In the genomic region with DNA sequence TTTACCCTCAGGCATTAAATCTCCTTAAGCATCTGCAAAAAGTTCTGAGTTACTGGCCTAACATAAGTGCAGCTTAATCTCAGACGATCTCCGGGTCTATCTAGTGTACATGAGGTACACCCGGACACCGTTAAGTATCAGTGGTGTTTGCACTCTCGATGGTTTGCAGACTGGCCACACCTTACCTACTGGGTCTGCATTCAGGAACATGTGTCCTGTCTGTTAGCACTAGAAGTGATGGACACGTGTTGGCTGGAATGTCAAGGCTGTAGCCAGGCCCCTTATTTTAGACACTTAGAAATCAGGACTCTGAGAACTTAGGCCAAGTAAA, we compare ENCODE assay signal across 8 cellular contexts. TPM values are rescaled to one million over a fixed set of nuclear protein-coding genes. Genes with fewer than 3 reads are reported as not detected.
DNase-seq lines count a peak whose midpoint lies in the region; ATAC-seq and TF ChIP-seq lines count a peak whose summit lies in the region.

No MANE protein-coding gene starts in this region.

- peaks cover 8% of the 10 kb centered on the region for H3K4me1 ChIP-seq in rectal smooth muscle tissue (ENCODE audit: control insufficient read depth, insufficient read depth, low read length)

- peaks cover 4% of the 10 kb centered on the region for H3K27me3 Mint-ChIP-seq in glutamatergic neuron (ENCODE audit: unreplicated experiment)

- H3K4me3 Mint-ChIP-seq in glutamatergic neuron (ENCODE audit: unreplicated experiment): peak overlapping the region; percentile 94

- H3K4me1 Mint-ChIP-seq in glutamatergic neuron (ENCODE audit: low read depth, unreplicated experiment): peaks cover 1% of the 10 kb centered on the region

- H3K27me3 ChIP-seq in rectal smooth muscle tissue (ENCODE audit: control insufficient read depth, insufficient read depth, low read length): no peaks in the 10 kb centered on the region

- H3K36me3 ChIP-seq in rectal smooth muscle tissue (ENCODE audit: control insufficient read depth, insufficient read depth, low read length): no peaks in the 10 kb centered on the region

- no peak for TF ChIP-seq CTCF in glutamatergic neuron (IDR thresholded peaks at IDR 0.05; ENCODE audit: partially characterized antibody, unreplicated experiment)

- peak overlapping the region; percentile 96 for H3K27ac Mint-ChIP-seq in glutamatergic neuron (ENCODE audit: unreplicated experiment)

- H3K27ac ChIP-seq in rectal smooth muscle tissue (ENCODE audit: low read depth, low read length): peak overlapping the region; percentile 93

- H3K9me3 Mint-ChIP-seq in glutamatergic neuron (ENCODE audit: unreplicated experiment): peaks cover 12% of the 10 kb centered on the region

- H3K9ac ChIP-seq in rectal smooth muscle tissue (ENCODE audit: low read length): peak overlapping the region; percentile 77

- no peaks in the 10 kb centered on the region for H3K36me3 Mint-ChIP-seq in glutamatergic neuron (ENCODE audit: unreplicated experiment)

- DNase-seq in NCI-H2227 (lab: John Stamatoyannopoulos, UW; ENCODE audit: unreplicated experiment) (peak; percentile 44), NCI-H2227 treated with DMSO at 0.1 percent for 48 hours (lab: John Stamatoyannopoulos, UW) (no peak), glutamatergic neuron (no peak), DMS79 treated with DMSO at 0.1 percent for 48 hours (lab: John Stamatoyannopoulos, UW) (no peak)
- peak; percentile 1 for DNase-seq in activated CD4-positive, alpha-beta T cell treated with anti-CD3 and anti-CD28 coated beads, Interleukin-2, amount 50 U/mL, for 1 hour

- ATAC-seq in HG03280 (IDR thresholded peaks at IDR 0.05; ENCODE audit: unreplicated experiment): peak; percentile 8
- no peak for ATAC-seq in GM21737 (IDR thresholded peaks at IDR 0.05; ENCODE audit: unreplicated experiment)

- peak overlapping the region; percentile 74 for H3K4me3 ChIP-seq in rectal smooth muscle tissue (ENCODE audit: low read length)

RNA-seq across cellular contexts. Expression of gene AGL, which starts 0.8 kb away (rescaled TPM):
- 20.4 TPM for total RNA-seq in glutamatergic neuron (ENCODE audit: unreplicated experiment)

Comparison
In these comparisons a context has a peak if more than half of its experiments do, and no peak if none do; other contexts are left out.
1. DNase-seq: peak in NCI-H2227 (single experiment) and activated CD4-positive, alpha-beta T cell treated with anti-CD3 and anti-CD28 coated beads, Interleukin-2, amount 50 U/mL, for 1 hour (single experiment); none in NCI-H2227 treated with DMSO at 0.1 percent for 48 hours (single experiment), glutamatergic neuron (single experiment) and DMS79 treated with DMSO at 0.1 percent for 48 hours (single experiment).